ENCODE assay signal across 26 cellular contexts in genomic region chr2:191243154-191243553, GRCh38. TPM values are rescaled to one million over a fixed set of nuclear protein-coding genes. Genes with fewer than 3 reads are reported as not detected.
DNase-seq lines count a peak whose midpoint lies in the region; ATAC-seq and TF ChIP-seq lines count a peak whose summit lies in the region.
"Had no signal": no experiment of that assay in that cellular context is flagged by ENCODE, and none has a peak within 500 bp of the region (broad histone marks: within the 10 kb centered on the region; RNA-seq: fewer than 3 reads in every experiment).

No MANE protein-coding gene starts in this region.

- peak overlapping the region; percentile 76 for H3K27ac Mint-ChIP-seq in memory B cell
- H3K27ac Mint-ChIP-seq in activated naive CD8-positive, alpha-beta T cell treated with anti-CD3 and anti-CD28 coated beads for 36 hours: no peak overlapping the region
- H3K27ac Mint-ChIP-seq: activated CD4-positive, alpha-beta T cell treated with anti-CD3 and anti-CD28 coated beads, Interleukin-2, amount 10 ng/mL, durations not matched to agents 7 days and 5 days; activated CD8-positive, alpha-beta memory T cell treated with anti-CD3 and anti-CD28 coated beads, Interleukin-2, amount 10 ng/mL, durations not matched to agents 7 days and 5 days; mesothelial cell of epicardium; stimulated activated effector memory CD8-positive, alpha-beta T cell treated with anti-CD3 and anti-CD28 coated beads, Interleukin-12 subunit alpha, Interleukin-12 subunit beta, amount 100 ng/mL, for 72 hours had no signal

- DNase-seq in GM13976 (ENCODE audit: low spot score): peak; percentile 21
- DNase-seq in GM20000 (ENCODE audit: low spot score): peak; percentile 27
- DNase-seq in memory B cell (ENCODE audit: low spot score in 2 of 2): peak in 1 of 2 donors; percentile 14
- no peak for DNase-seq in SIG-M5 (lab: John Stamatoyannopoulos, UW)
- no peak for DNase-seq in NCI-H524 (lab: John Stamatoyannopoulos, UW)
- no peak for DNase-seq in occipital lobe (lab: John Stamatoyannopoulos, UW)
- DNase-seq in activated naive CD8-positive, alpha-beta T cell treated with anti-CD3 and anti-CD28 coated beads for 36 hours: no peak
- DNase-seq: activated CD4-positive, alpha-beta T cell treated with anti-CD3 and anti-CD28 coated beads, Interleukin-2, amount 10 ng/mL, durations not matched to agents 7 days and 5 days; activated CD8-positive, alpha-beta memory T cell treated with anti-CD3 and anti-CD28 coated beads, Interleukin-2, amount 10 ng/mL, durations not matched to agents 7 days and 5 days; activated naive CD4-positive, alpha-beta T cell treated with anti-CD3 and anti-CD28 coated beads, Interleukin-2, amount 50 U/mL, for 16 hours; COR-L47; gastrocnemius medialis; GF-D8; HCEC 1CT; left lung; MV-4-11; naive thymus-derived CD8-positive, alpha-beta T cell; NCI-H2171 treated with DMSO at 0.1 percent for 48 hours; NCI-H524 treated with DMSO at 0.1 percent for 48 hours; pancreas; SK-N-SH; spleen; stimulated activated CD4-positive, alpha-beta T cell treated with anti-CD3 and anti-CD28 coated beads, Interleukin-2, amount 100 ng/mL, for 48 hours had no signal

- H3K9me3 Mint-ChIP-seq in memory B cell: peaks cover 4% of the 10 kb centered on the region
- H3K9me3 Mint-ChIP-seq in activated naive CD8-positive, alpha-beta T cell treated with anti-CD3 and anti-CD28 coated beads for 36 hours: no peaks in the 10 kb centered on the region
- H3K9me3 Mint-ChIP-seq: activated CD4-positive, alpha-beta T cell treated with anti-CD3 and anti-CD28 coated beads, Interleukin-2, amount 10 ng/mL, durations not matched to agents 7 days and 5 days; mesothelial cell of epicardium; naive thymus-derived CD8-positive, alpha-beta T cell; stimulated activated effector memory CD8-positive, alpha-beta T cell treated with anti-CD3 and anti-CD28 coated beads, Interleukin-12 subunit alpha, Interleukin-12 subunit beta, amount 100 ng/mL, for 72 hours had no signal

- peak; percentile 31 for ATAC-seq in HG03342 (IDR thresholded peaks at IDR 0.05; ENCODE audit: unreplicated experiment)
- peak; percentile 63 for ATAC-seq in memory B cell (ENCODE audit: low read depth)
- ATAC-seq: activated CD8-positive, alpha-beta memory T cell treated with anti-CD3 and anti-CD28 coated beads, Interleukin-2, amount 10 ng/mL, durations not matched to agents 7 days and 5 days; gastrocnemius medialis; left lung; naive thymus-derived CD8-positive, alpha-beta T cell; pancreas; stimulated activated effector memory CD8-positive, alpha-beta T cell treated with anti-CD3 and anti-CD28 coated beads, Interleukin-12 subunit alpha, Interleukin-12 subunit beta, amount 100 ng/mL, for 72 hours had no signal

- no peak overlapping the region for H3K4me3 Mint-ChIP-seq in memory B cell
- H3K4me3 Mint-ChIP-seq in activated naive CD8-positive, alpha-beta T cell treated with anti-CD3 and anti-CD28 coated beads for 36 hours: no peak overlapping the region
- H3K4me3 Mint-ChIP-seq: activated CD4-positive, alpha-beta T cell treated with anti-CD3 and anti-CD28 coated beads, Interleukin-2, amount 10 ng/mL, durations not matched to agents 7 days and 5 days; activated CD8-positive, alpha-beta memory T cell treated with anti-CD3 and anti-CD28 coated beads, Interleukin-2, amount 10 ng/mL, durations not matched to agents 7 days and 5 days; mesothelial cell of epicardium; stimulated activated effector memory CD8-positive, alpha-beta T cell treated with anti-CD3 and anti-CD28 coated beads, Interleukin-12 subunit alpha, Interleukin-12 subunit beta, amount 100 ng/mL, for 72 hours had no signal

- TF ChIP-seq CTCF in GM13976 (IDR thresholded peaks at IDR 0.05; ENCODE audit: borderline replicate concordance, control extremely low read depth, extremely low read depth, insufficient read depth, missing control alignments): no peak
- no peak for TF ChIP-seq CTCF in GM20000 (IDR thresholded peaks at IDR 0.05; ENCODE audit: extremely low read depth, missing control alignments)

- in situ Hi-C loops in GM13976 (cut with MboI; ENCODE audit: low sequenced_read_pairs, unreplicated experiment): no loop called here

- peaks cover 14% of the 10 kb centered on the region for H3K4me1 Mint-ChIP-seq in memory B cell
- H3K4me1 Mint-ChIP-seq in activated naive CD8-positive, alpha-beta T cell treated with anti-CD3 and anti-CD28 coated beads for 36 hours: peaks cover 24% of the 10 kb centered on the region

- H3K27me3 Mint-ChIP-seq in memory B cell: peaks cover 6% of the 10 kb centered on the region
- peaks cover 14% of the 10 kb centered on the region for H3K27me3 Mint-ChIP-seq in activated naive CD8-positive, alpha-beta T cell treated with anti-CD3 and anti-CD28 coated beads for 36 hours

- no peaks in the 10 kb centered on the region for H3K36me3 Mint-ChIP-seq in memory B cell
- H3K36me3 Mint-ChIP-seq in activated naive CD8-positive, alpha-beta T cell treated with anti-CD3 and anti-CD28 coated beads for 36 hours: peaks cover 18% of the 10 kb centered on the region
- H3K36me3 Mint-ChIP-seq: activated CD8-positive, alpha-beta memory T cell treated with anti-CD3 and anti-CD28 coated beads, Interleukin-2, amount 10 ng/mL, durations not matched to agents 7 days and 5 days; mesothelial cell of epicardium; naive thymus-derived CD8-positive, alpha-beta T cell; stimulated activated effector memory CD8-positive, alpha-beta T cell treated with anti-CD3 and anti-CD28 coated beads, Interleukin-12 subunit alpha, Interleukin-12 subunit beta, amount 100 ng/mL, for 72 hours had no signal

RNA-seq across cellular contexts. Expression of gene MYO1B, which starts 2.0 kb away (rescaled TPM):
- total RNA-seq in occipital lobe: 49.4 TPM
- 10 to 100 TPM; 31.5 to 35.0 TPM for total RNA-seq in activated naive CD8-positive, alpha-beta T cell treated with anti-CD3 and anti-CD28 coated beads for 36 hours

Comparison
In these comparisons a context has a peak if more than half of its experiments do, and no peak if none do; other contexts are left out.
1. DNase-seq: peak in GM13976 (single experiment) and GM20000 (single experiment); none in SIG-M5 (single experiment), NCI-H524 (0 of 2), occipital lobe (single experiment) and activated naive CD8-positive, alpha-beta T cell treated with anti-CD3 and anti-CD28 coated beads for 36 hours (single experiment).